ENCODE assay signal across 7 cellular contexts in genomic region chr3:168865022-168865551, GRCh38.
DNase-seq lines count a peak whose midpoint lies in the region; ATAC-seq and TF ChIP-seq lines count a peak whose summit lies in the region.

No MANE protein-coding gene starts in this region.

- no peaks in the 10 kb centered on the region for H3K79me2 ChIP-seq in DOHH2 (ENCODE audit: control insufficient read depth, low read length)

- no peaks in the 10 kb centered on the region for H3K36me3 ChIP-seq in DOHH2 (ENCODE audit: control insufficient read depth, low read length)

- H3K4me1 ChIP-seq in DOHH2 (ENCODE audit: control insufficient read depth, low read length), result no peaks in the 10 kb centered on the region

- no peaks in the 10 kb centered on the region for H3K36me3 Mint-ChIP-seq in naive thymus-derived CD8-positive, alpha-beta T cell

- POLR2A ChIA-PET in naive thymus-derived CD8-positive, alpha-beta T cell (lab: Charles Lee), result no interaction called here

- H3K9me2 ChIP-seq in DOHH2 (replicated peaks; ENCODE audit: control insufficient read depth, low read length), result no peaks in the 10 kb centered on the region

- H4K20me1 ChIP-seq in DOHH2 (ENCODE audit: control insufficient read depth, insufficient read depth, low read depth, low read length), result no peaks in the 10 kb centered on the region

- no peaks in the 10 kb centered on the region for H3K27me3 ChIP-seq in DOHH2 (ENCODE audit: control insufficient read depth, low read length)

- peaks cover 0 to 7% (median 0%) of the 10 kb centered on the region in 5 donors for H3K27me3 Mint-ChIP-seq in naive thymus-derived CD8-positive, alpha-beta T cell

- no peaks in the 10 kb centered on the region for H3F3A ChIP-seq in DOHH2 (ENCODE audit: control insufficient read depth, insufficient read depth)

- H3K27ac ChIP-seq in DOHH2 (ENCODE audit: low read depth, low read length), result no peak overlapping the region

- peak; percentile 48 for TF ChIP-seq CTCF in DOHH2 (IDR thresholded peaks at IDR 0.05; ENCODE audit: low read depth, low read length, poor library complexity, severe bottlenecking)
- peak; percentile 52 for TF ChIP-seq CTCF in WI38 (IDR thresholded peaks at IDR 0.05; ENCODE audit: low read depth, low read length)

- H3K4me3 Mint-ChIP-seq in naive thymus-derived CD8-positive, alpha-beta T cell, result no peak overlapping the region

- no peaks in the 10 kb centered on the region for H3K4me1 Mint-ChIP-seq in naive thymus-derived CD8-positive, alpha-beta T cell

- DNase-seq in left kidney (ENCODE audit: low read depth, low spot score), result peak; percentile 60
- DNase-seq in naive thymus-derived CD8-positive, alpha-beta T cell, result no peak

- no peaks in the 10 kb centered on the region for H3K9me3 Mint-ChIP-seq in naive thymus-derived CD8-positive, alpha-beta T cell

- no peak overlapping the region for H3K27ac Mint-ChIP-seq in naive thymus-derived CD8-positive, alpha-beta T cell

- no peaks in the 10 kb centered on the region for H3K9me3 ChIP-seq in DOHH2 (ENCODE audit: control insufficient read depth, insufficient read depth, low read length)

- ATAC-seq in HG02798 (IDR thresholded peaks at IDR 0.05; ENCODE audit: poor library complexity, unreplicated experiment), result peak; percentile 50
- no peak for ATAC-seq in HG02852 (IDR thresholded peaks at IDR 0.05; ENCODE audit: unreplicated experiment)
- ATAC-seq in naive thymus-derived CD8-positive, alpha-beta T cell, result no peak
- no peak for ATAC-seq in GM18511 (IDR thresholded peaks at IDR 0.05; ENCODE audit: unreplicated experiment)

- no peak overlapping the region for H3K4me2 ChIP-seq in DOHH2 (ENCODE audit: low read length)

- H3K4me3 ChIP-seq in DOHH2 (ENCODE audit: low read length) (no peak overlapping the region), WI38 (ENCODE audit: low read depth, low read length) (no peak overlapping the region)
